In the genomic region with DNA sequence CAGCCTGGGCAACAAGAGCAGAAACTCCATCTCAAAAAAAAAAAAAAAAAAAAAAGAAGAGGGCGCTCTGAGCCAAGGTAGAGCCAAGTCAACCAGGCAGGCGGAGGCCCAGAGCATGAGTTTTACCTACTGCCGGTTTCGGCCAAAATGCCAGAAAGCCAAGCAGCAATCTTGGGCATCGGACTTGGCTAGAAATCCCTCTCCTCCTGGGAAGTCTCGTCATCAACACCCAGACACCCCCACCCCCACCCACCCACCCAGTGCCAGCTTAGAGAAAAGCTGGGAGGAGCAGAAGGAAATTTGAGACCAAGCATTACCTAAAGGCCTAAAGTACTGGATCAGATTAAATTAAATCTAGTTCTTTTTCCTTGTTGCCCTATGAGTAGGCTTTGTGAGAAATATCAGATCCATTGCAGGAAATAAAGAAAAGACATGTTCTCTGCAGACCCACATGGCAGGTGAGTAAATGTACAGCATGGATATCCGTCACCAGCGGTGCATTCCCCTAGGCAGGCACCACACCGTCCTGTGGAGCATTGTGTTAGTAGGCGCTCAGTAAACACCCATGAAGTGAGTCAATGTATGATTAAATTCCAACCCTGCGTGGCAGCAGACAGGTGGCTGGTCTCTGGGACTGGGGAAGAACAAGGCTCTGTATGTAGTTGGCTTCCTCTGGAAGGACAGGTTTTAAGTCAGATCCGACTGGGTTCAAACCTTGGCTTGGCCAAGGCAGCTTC, we compare ENCODE assay signal across 14 cellular contexts. TPM values are rescaled to one million over a fixed set of nuclear protein-coding genes. Genes with fewer than 3 reads are reported as not detected.
DNase-seq lines count a peak whose midpoint lies in the region; ATAC-seq, FAIRE-seq and TF ChIP-seq lines count a peak whose summit lies in the region.
"Had no signal": no experiment of that assay in that cellular context is flagged by ENCODE, and none has a peak within 500 bp of the region (broad histone marks: within the 10 kb centered on the region; RNA-seq: fewer than 3 reads in every experiment).

No MANE protein-coding gene starts in this region.

- peak; percentile 52 for FAIRE-seq in HepG2 (lab: Jason Lieb, UNC)

- H3K36me3 ChIP-seq in WERI-Rb-1, result no peaks in the 10 kb centered on the region
- H3K36me3 ChIP-seq in HepG2 (replicated peaks in 1 of 2; ENCODE audit: control insufficient read depth in 1 of 2, insufficient read depth in 2 of 2, low read length in 2 of 2), result no peaks in the 10 kb centered on the region
- H3K36me3 ChIP-seq in sigmoid colon, result no peaks in the 10 kb centered on the region
- H3K36me3 ChIP-seq: BLaER1, esophagus muscularis mucosa had no signal

- no peak for TF ChIP-seq RAD21 in HepG2 (CRISPR knock-in tag; IDR thresholded peaks at IDR 0.05)

- H3K27me3 ChIP-seq in WERI-Rb-1 (ENCODE audit: insufficient read depth, low read depth, severe bottlenecking), result no peaks in the 10 kb centered on the region
- peaks cover 2 to 14% of the 10 kb centered on the region in 2 experiments; a peak in 1 of 5 replicates for H3K27me3 ChIP-seq in HepG2 (ENCODE audit: control insufficient read depth in 1 of 2, insufficient read depth in 2 of 2, low read length in 2 of 2)
- H3K27me3 ChIP-seq in sigmoid colon, result no peaks in the 10 kb centered on the region
- H3K27me3 ChIP-seq: BLaER1, esophagus muscularis mucosa had no signal

- H3K9me3 ChIP-seq in WERI-Rb-1 (ENCODE audit: severe bottlenecking) (no peaks in the 10 kb centered on the region), HepG2 (ENCODE audit: low read length) (no peaks in the 10 kb centered on the region), sigmoid colon (no peaks in the 10 kb centered on the region)
- H3K9me3 ChIP-seq: BLaER1, esophagus muscularis mucosa had no signal

- ATAC-seq in HepG2, result peak; percentile 82
- ATAC-seq: stimulated activated naive CD8-positive, alpha-beta T cell treated with anti-CD3 and anti-CD28 coated beads, Interleukin-15, amount 100 ng/mL, for 72 hours had no signal

- no peaks in the 10 kb centered on the region for H3K36me3 Mint-ChIP-seq in osteocyte (ENCODE audit: unreplicated experiment)

- TF ChIP-seq CTCF in WERI-Rb-1 (IDR thresholded peaks at IDR 0.05; ENCODE audit: low read depth, low read length) (no peak), HepG2 (CRISPR knock-in tag; IDR thresholded peaks at IDR 0.05) (no peak), sigmoid colon (IDR thresholded peaks at IDR 0.05) (no peak), osteocyte (IDR thresholded peaks at IDR 0.05) (no peak)

- H3K4me3 Mint-ChIP-seq in osteocyte (ENCODE audit: unreplicated experiment), result no peak overlapping the region
- H3K4me3 Mint-ChIP-seq: stimulated activated naive CD8-positive, alpha-beta T cell treated with anti-CD3 and anti-CD28 coated beads, Interleukin-15, amount 100 ng/mL, for 72 hours had no signal

- no peak overlapping the region for H2AFZ ChIP-seq in HepG2 (ENCODE audit: low read length)

- no peaks in the 10 kb centered on the region for H3K79me2 ChIP-seq in HepG2 (ENCODE audit: insufficient read depth, low read length)

- TF ChIP-seq POLR2A in HepG2 (IDR thresholded peaks at IDR 0.05; ENCODE audit: insufficient read depth in 1 of 2, low read depth in 2 of 2, low read length in 2 of 2) (no peak), sigmoid colon (IDR thresholded peaks at IDR 0.05) (no peak)

- TF ChIP-seq EP300 in HepG2 (IDR thresholded peaks at IDR 0.05; ENCODE audit: low read depth in 2 of 2, low read length in 2 of 2) (no peak), HepG2 (CRISPR knock-in tag; IDR thresholded peaks at IDR 0.05; ENCODE audit: borderline replicate concordance) (peak; percentile 50), sigmoid colon (IDR thresholded peaks at IDR 0.05) (no peak)

- H3K4me3 ChIP-seq in WERI-Rb-1 (ENCODE audit: low read depth, low read length) (no peak overlapping the region), HepG2 (replicated peaks in 1 of 3; ENCODE audit: insufficient read depth in 1 of 3, low read depth in 2 of 3, low read length in 3 of 3) (no peak overlapping the region), sigmoid colon (no peak overlapping the region)
- H3K4me3 ChIP-seq: BLaER1, esophagus muscularis mucosa had no signal

- H3K27ac ChIP-seq in WERI-Rb-1 (peak overlapping the region; percentile 60), HepG2 (ENCODE audit: extremely low read length, insufficient read depth, low read length) (no peak overlapping the region), sigmoid colon (no peak overlapping the region)
- H3K27ac ChIP-seq: BLaER1, esophagus muscularis mucosa had no signal

- H3K27ac Mint-ChIP-seq in osteocyte (ENCODE audit: unreplicated experiment), result no peak overlapping the region
- H3K27ac Mint-ChIP-seq: stimulated activated naive CD8-positive, alpha-beta T cell treated with anti-CD3 and anti-CD28 coated beads, Interleukin-15, amount 100 ng/mL, for 72 hours had no signal

- CTCF ChIA-PET in HepG2 (lab: Yijun Ruan, JAX; ENCODE audit: low intra/inter-chr PET ratio, low total read pairs), result no interaction called here

- intact Hi-C loops in HepG2 (cut with micrococcal nuclease; ENCODE audit: unreplicated experiment) (loop anchor here (2.0 kb wide), 1 partner anchor 43 kb away; no protein-coding TSS in a partner anchor), sigmoid colon (cut with DNase I) (no loop called here)

- no peaks in the 10 kb centered on the region for H3K9me3 Mint-ChIP-seq in osteocyte (ENCODE audit: unreplicated experiment)
- H3K9me3 Mint-ChIP-seq: stimulated activated naive CD8-positive, alpha-beta T cell treated with anti-CD3 and anti-CD28 coated beads, Interleukin-15, amount 100 ng/mL, for 72 hours had no signal

- H3K27me3 Mint-ChIP-seq in osteocyte (ENCODE audit: unreplicated experiment), result peaks cover 4% of the 10 kb centered on the region
- H3K27me3 Mint-ChIP-seq: stimulated activated naive CD8-positive, alpha-beta T cell treated with anti-CD3 and anti-CD28 coated beads, Interleukin-15, amount 100 ng/mL, for 72 hours had no signal

- no peaks in the 10 kb centered on the region for H3K4me1 Mint-ChIP-seq in osteocyte (ENCODE audit: unreplicated experiment)
- H3K4me1 Mint-ChIP-seq: stimulated activated naive CD8-positive, alpha-beta T cell treated with anti-CD3 and anti-CD28 coated beads, Interleukin-15, amount 100 ng/mL, for 72 hours had no signal

- peaks cover 80% of the 10 kb centered on the region for H3K4me1 ChIP-seq in HepG2 (ENCODE audit: insufficient read depth, low read length)
- H3K4me1 ChIP-seq in sigmoid colon, result peaks cover 0 to 17% (median 13%) of the 10 kb centered on the region in 4 donors

- H3K9ac ChIP-seq in HepG2 (ENCODE audit: insufficient read depth, low read depth, low read length), result no peak overlapping the region
- H3K9ac ChIP-seq: BLaER1 had no signal

- WGBS in HepG2 (ENCODE audit: low lambda C conversion rate), result 42% methylated on average over 12 of the region's 12 CpGs
- 78 to 92% methylated on average over 12 of the region's 12 CpGs for WGBS in sigmoid colon, 2 donors

- in situ Hi-C loops in HepG2 (cut with HindIII; ENCODE audit: extremely low pct_ligation_motif_present, low pct_unique_long_range_greater_than_20kb), result no loop called here

- DNase-seq in D341Med (ENCODE audit: low spot score), result peak; percentile 54
- DNase-seq in NCI-H2029 (lab: John Stamatoyannopoulos, UW), result peak; percentile 68
- DNase-seq in WERI-Rb-1, result peak; percentile 20
- DNase-seq in HepG2 (ENCODE audit: low spot score), result peak; percentile 89
- DNase-seq in sigmoid colon, result no peak
- no peak for DNase-seq in AG20443 (ENCODE audit: low spot score)
- DNase-seq in stimulated activated CD4-positive, alpha-beta T cell treated with anti-CD3 and anti-CD28 coated beads, Interleukin-4, amount 100 ng/mL, for 1 hour, result no peak
- DNase-seq in osteocyte (ENCODE audit: extremely low spot score, unreplicated experiment), result no peak
- DNase-seq: activated effector memory CD4-positive, alpha-beta T cell treated with anti-CD3 and anti-CD28 coated beads, Interleukin-2, amount 50 U/mL, for 16 hours; caudate nucleus; NCI-H526 treated with DMSO at 0.1 percent for 48 hours; stimulated activated naive CD8-positive, alpha-beta T cell treated with anti-CD3 and anti-CD28 coated beads, Interleukin-15, amount 100 ng/mL, for 72 hours had no signal

- BruUV-seq in HepG2 (replicated peaks; lab: Mats Ljungman, UMichigan), result no TSS peak

- peak overlapping the region; percentile 35; the same call in 1 of the 2 replicates for H3K4me2 ChIP-seq in HepG2 (ENCODE audit: low read depth, low read length)

- POLR2A ChIA-PET in HepG2 (lab: Yijun Ruan, JAX), result no interaction called here

- no peaks in the 10 kb centered on the region for H4K20me1 ChIP-seq in HepG2 (ENCODE audit: insufficient read depth, low read length)
- H4K20me1 ChIP-seq: BLaER1 had no signal

TF ChIP-seq in HepG2, 621 proteins besides CTCF, POLR2A, EP300 and RAD21 (continues in another document):
- TF ChIP-seq RFX1 (IDR thresholded peaks at IDR 0.05) (no peak), ZNF12 (CRISPR knock-in tag; IDR thresholded peaks at IDR 0.05) (peak; percentile 51; the same call in 1 of the 2 replicates), TGIF2 (CRISPR knock-in tag; IDR thresholded peaks at IDR 0.05) (no peak)

RNA-seq across cellular contexts. Expression of a gene that starts 21.0 kb away (rescaled TPM):
- total RNA-seq in HepG2 (2016; rRNA removed; fragmentation: Illumina TruSeq; extraction: Trizol) (not detected in 2 replicates), sigmoid colon (10 to 100 TPM in 3 of 4 donors, 1 to 10 TPM in 1; 9.4 to 28.0 (median 15.1) TPM), osteocyte (0.11 and 0.37 TPM in 2 replicates)
- not detected in 2 replicates for total RNA-seq in HepG2 (2016; cell fraction: cytosol; rRNA removed; fragmentation: Illumina TruSeq; extraction: Trizol; ENCODE audit: low read depth)
- total RNA-seq in HepG2 (2016; cell fraction: insoluble cytoplasmic fraction; rRNA removed; fragmentation: Illumina TruSeq; extraction: Trizol), result not detected in 2 replicates
- total RNA-seq in HepG2 (2016; cell fraction: membrane; rRNA removed; fragmentation: Illumina TruSeq; extraction: Trizol), result not detected in 2 replicates
- total RNA-seq in HepG2 (2016; cell fraction: nucleus; rRNA removed; fragmentation: Illumina TruSeq; extraction: Trizol), result not detected in 2 replicates
- polyA plus RNA-seq in HepG2 (2011; rRNA removed) (0.18 and 0.26 TPM in 2 replicates), sigmoid colon (1 to 10 TPM in 2 of 3 donors, under 1 TPM in 1; 0.92 to 7.8 (median 4.8) TPM)
- 0.05 TPM in 2 replicates for polyA plus RNA-seq in HepG2 (2011; cell fraction: cytosol; rRNA removed)
- 1.9 and 2.1 TPM in 2 replicates for polyA plus RNA-seq in HepG2 (2011; cell fraction: nucleus; rRNA removed)
- 0.11 and 0.36 TPM in 2 replicates for polyA plus RNA-seq in HepG2 (2012)
- not detected in 2 replicates for polyA plus RNA-seq in HepG2 (2016; cell fraction: cytosol; fragmentation: Illumina TruSeq; extraction: Trizol; ENCODE audit: low read depth)
- not detected in 2 replicates for polyA plus RNA-seq in HepG2 (2016; cell fraction: insoluble cytoplasmic fraction; fragmentation: Illumina TruSeq; extraction: Trizol; ENCODE audit: low read depth)
- not detected in 2 replicates for polyA plus RNA-seq in HepG2 (2016; cell fraction: membrane; fragmentation: Illumina TruSeq; extraction: Trizol; ENCODE audit: low read depth)
- 0.13 TPM in 1 of 2 replicates, not detected in the other for polyA plus RNA-seq in HepG2 (2016; cell fraction: nucleus; fragmentation: Illumina TruSeq; extraction: Trizol; ENCODE audit: insufficient read depth, low read depth)
- polyA minus RNA-seq in HepG2 (2011; rRNA and poly(A)+ RNA removed; ENCODE audit: low replicate concordance), result 0.42 TPM in 1 of 2 replicates, not detected in the other
- polyA minus RNA-seq in HepG2 (2011; cell fraction: cytosol; rRNA and poly(A)+ RNA removed), result not detected in 2 replicates
- polyA minus RNA-seq in HepG2 (2011; cell fraction: nucleus; rRNA and poly(A)+ RNA removed), result 0.37 and 0.52 TPM in 2 replicates

Comparison
In these comparisons a context has a peak if more than half of its experiments do, and no peak if none do; other contexts are left out.
1. DNase-seq: peak in D341Med (single experiment), NCI-H2029 (single experiment), WERI-Rb-1 (single experiment) and HepG2 (single experiment); none in sigmoid colon (single experiment), AG20443 (single experiment), stimulated activated CD4-positive, alpha-beta T cell treated with anti-CD3 and anti-CD28 coated beads, Interleukin-4, amount 100 ng/mL, for 1 hour (single experiment) and osteocyte (single experiment).